ENCODE assay signal across 1 cellular context in genomic region chr17:57987582-57988300, GRCh38.
TF ChIP-seq lines count a peak whose summit lies in the region.

Gene VEZF1 (minus strand): TSS chr17:57988254. CDS start chr17:57988111, 143 bp downstream.

TF ChIP-seq in HEK293, 187 proteins besides CTCF, POLR2A, EP300 and RAD21 (continued from another document and continues in another):
- TF ChIP-seq ZNF639 (tag by site-specific recombination; IDR thresholded peaks at IDR 0.05) (peak; percentile 59; the same call in 1 of the 2 replicates), ZNF645 (tag by site-specific recombination; IDR thresholded peaks at IDR 0.05) (no peak), KLF9 (tag by site-specific recombination; IDR thresholded peaks at IDR 0.05; ENCODE audit: low read depth) (peak; percentile 67), TRIM28 (IDR thresholded peaks at IDR 0.05; ENCODE audit: borderline replicate concordance, low read length) (no peak), ZBTB11 (tag by site-specific recombination; conservative IDR thresholded peaks at IDR 0.05; ENCODE audit: low read depth) (peak; percentile 57), ZNF169 (tag by site-specific recombination; IDR thresholded peaks at IDR 0.05) (0 out of 2 replicates have a peak, but pooled peaks have one; percentile 30), ZNF274 (IDR thresholded peaks at IDR 0.05; ENCODE audit: low read length) (no peak), ZNF274 (tag by site-specific recombination; IDR thresholded peaks at IDR 0.05; ENCODE audit: borderline replicate concordance) (no peak), RBAK (tag by site-specific recombination; IDR thresholded peaks at IDR 0.05) (no peak), ZNF184 (tag by site-specific recombination; IDR thresholded peaks at IDR 0.05) (no peak), ZNF335 (tag by site-specific recombination; conservative IDR thresholded peaks at IDR 0.05) (peak; percentile 25), ZNF223 (tag by site-specific recombination; IDR thresholded peaks at IDR 0.05) (peak; percentile 47; the same call in 1 of the 2 replicates), ZNF121 (tag by site-specific recombination; IDR thresholded peaks at IDR 0.05) (no peak), ZNF350 (tag by site-specific recombination; IDR thresholded peaks at IDR 0.05) (no peak), REPIN1 (tag by site-specific recombination; IDR thresholded peaks at IDR 0.05; ENCODE audit: low read depth) (no peak), ZNF610 (tag by site-specific recombination; IDR thresholded peaks at IDR 0.05; ENCODE audit: borderline replicate concordance) (peak; percentile 79; the same call in 1 of the 2 replicates), GFI1B (tag by site-specific recombination; IDR thresholded peaks at IDR 0.05) (no peak), ZSCAN23 (tag by site-specific recombination; IDR thresholded peaks at IDR 0.05) (no peak; the same call in 1 of the 2 replicates), ZNF692 (tag by site-specific recombination; IDR thresholded peaks at IDR 0.05) (peak; percentile 76), PRDM6 (tag by site-specific recombination; IDR thresholded peaks at IDR 0.05) (no peak), ZNF624 (tag by site-specific recombination; IDR thresholded peaks at IDR 0.05) (no peak), BCL11B (tag by site-specific recombination; IDR thresholded peaks at IDR 0.05; ENCODE audit: low read depth) (no peak), PATZ1 (tag by site-specific recombination; IDR thresholded peaks at IDR 0.05) (peak; percentile 95), PRDM10 (tag by site-specific recombination; IDR thresholded peaks at IDR 0.05) (peak; percentile 83; the same call in 1 of the 2 replicates), ZNF596 (tag by site-specific recombination; IDR thresholded peaks at IDR 0.05) (no peak), ZNF214 (tag by site-specific recombination; IDR thresholded peaks at IDR 0.05; ENCODE audit: borderline replicate concordance) (no peak), ZNF777 (tag by site-specific recombination; IDR thresholded peaks at IDR 0.05; ENCODE audit: borderline replicate concordance) (no peak), ZNF146 (tag by site-specific recombination; IDR thresholded peaks at IDR 0.05) (peak; percentile 54), ZBTB8A (tag by site-specific recombination; IDR thresholded peaks at IDR 0.05) (peak; percentile 80), ZNF623 (tag by site-specific recombination; IDR thresholded peaks at IDR 0.05) (0 out of 2 replicates have a peak, but pooled peaks have one; percentile 22), ZNF423 (tag by site-specific recombination; IDR thresholded peaks at IDR 0.05) (no peak), ZSCAN5A (tag by site-specific recombination; IDR thresholded peaks at IDR 0.05) (peak; percentile 66; the same call in 1 of the 2 replicates), MEIS1 (CRISPR knock-in tag; IDR thresholded peaks at IDR 0.05; ENCODE audit: borderline replicate concordance) (no peak), ZNF677 (tag by site-specific recombination; IDR thresholded peaks at IDR 0.05) (no peak), ZNF324 (tag by site-specific recombination; IDR thresholded peaks at IDR 0.05) (no peak; the same call in 1 of the 2 replicates), ZBTB21 (tag by site-specific recombination; IDR thresholded peaks at IDR 0.05) (no peak), ZNF221 (tag by site-specific recombination; IDR thresholded peaks at IDR 0.05; ENCODE audit: borderline replicate concordance) (no peak), ZNF561 (tag by site-specific recombination; IDR thresholded peaks at IDR 0.05; ENCODE audit: borderline replicate concordance) (peak; percentile 78; the same call in 1 of the 2 replicates), ZSCAN18 (tag by site-specific recombination; IDR thresholded peaks at IDR 0.05) (no peak), ZNF654 (tag by site-specific recombination; IDR thresholded peaks at IDR 0.05; ENCODE audit: low read depth) (no peak), ZNF19 (tag by site-specific recombination; IDR thresholded peaks at IDR 0.05; ENCODE audit: low read depth) (no peak), ZFP41 (tag by site-specific recombination; IDR thresholded peaks at IDR 0.05; ENCODE audit: borderline replicate concordance) (no peak)
